ENCODE assay signal across 8 cellular contexts in the genomic region with DNA sequence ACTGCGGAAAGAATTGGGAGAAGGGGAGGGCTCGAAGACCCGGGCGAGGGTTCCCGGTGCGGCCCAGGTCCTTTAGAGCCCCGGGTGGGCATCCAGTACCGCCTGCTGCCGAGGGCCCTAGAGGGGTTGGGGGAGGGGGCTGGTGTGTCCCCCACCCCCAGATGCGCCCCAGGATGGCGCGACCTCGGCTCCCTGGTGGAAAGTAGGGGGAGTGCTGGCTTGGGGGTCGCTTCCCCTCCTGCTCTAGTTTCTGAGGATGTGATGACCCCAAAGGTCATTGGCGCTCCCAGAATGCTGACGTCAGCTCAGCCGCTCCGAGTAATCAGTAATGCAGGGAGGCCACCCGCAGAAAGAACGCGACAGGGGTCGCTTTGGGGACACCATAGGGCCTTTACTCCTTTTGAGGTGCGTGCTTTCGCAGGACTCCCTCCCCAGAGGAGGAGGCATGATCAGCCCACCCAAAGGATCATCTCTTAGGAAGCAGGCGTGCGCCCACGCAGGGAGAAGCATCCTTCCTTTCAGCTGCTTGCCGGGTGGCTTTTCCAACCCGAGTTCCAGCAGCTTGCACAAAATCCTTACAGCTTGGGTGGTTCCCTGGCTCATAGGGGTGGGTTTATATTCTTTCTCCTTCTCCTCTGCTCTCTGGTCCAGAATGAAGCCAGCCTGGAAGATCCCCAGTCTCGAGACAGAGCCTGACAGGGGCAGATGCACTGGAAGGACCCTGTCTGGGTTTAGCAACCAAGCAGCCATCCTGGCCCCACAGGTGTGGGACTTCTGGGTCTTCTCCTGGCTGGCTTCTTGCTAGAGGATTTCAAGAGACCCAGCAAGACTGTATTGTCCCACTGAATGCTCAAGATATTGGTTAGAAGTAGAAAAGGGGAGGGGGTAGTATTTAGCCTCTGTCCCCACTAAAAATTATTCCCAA. TPM values are rescaled to one million over a fixed set of nuclear protein-coding genes. Genes with fewer than 3 reads are reported as not detected.
DNase-seq lines count a peak whose midpoint lies in the region; ATAC-seq and TF ChIP-seq lines count a peak whose summit lies in the region.

No MANE protein-coding gene starts in this region.

- no peaks in the 10 kb centered on the region for H3K9me3 ChIP-seq in esophagus muscularis mucosa
- no peaks in the 10 kb centered on the region for H3K9me3 ChIP-seq in ovary

- peaks cover 0 to 3% (median 0%) of the 10 kb centered on the region in 3 donors for H3K27me3 Mint-ChIP-seq in CD14-positive monocyte (ENCODE audit: low read depth in 3 of 3)

- TF ChIP-seq POLR2A in esophagus muscularis mucosa (IDR thresholded peaks at IDR 0.05; ENCODE audit: low read depth): no peak
- TF ChIP-seq POLR2A in ovary (IDR thresholded peaks at IDR 0.05): no peak

- H3K27me3 ChIP-seq in esophagus muscularis mucosa (peaks cover 0 to 3% (median 0%) of the 10 kb centered on the region in 4 donors), ovary (no peaks in the 10 kb centered on the region)

- ATAC-seq in GM18519 (IDR thresholded peaks at IDR 0.05; ENCODE audit: low FRiP score, unreplicated experiment): no peak
- no peak for ATAC-seq in GM18867 (IDR thresholded peaks at IDR 0.05; ENCODE audit: unreplicated experiment)

- H3K4me1 ChIP-seq in esophagus muscularis mucosa (peaks cover 15 to 39% (median 31%) of the 10 kb centered on the region in 4 donors), ovary (ENCODE audit: insufficient read depth) (peaks cover 5% of the 10 kb centered on the region)

- 43% methylated on average over 8 of the region's 30 CpGs for WGBS in esophagus muscularis mucosa
- 9 to 11% (median 10%) methylated on average over 29 to 30 of the region's 30 CpGs for whole genome bisulfite sequencing in ovary, 3 donors

- H3K4me1 Mint-ChIP-seq in CD14-positive monocyte: peaks cover 23% of the 10 kb centered on the region

- TF ChIP-seq EP300 in esophagus muscularis mucosa (IDR thresholded peaks at IDR 0.05): no peak
- TF ChIP-seq EP300 in ovary (IDR thresholded peaks at IDR 0.05): no peak

- H3K27ac ChIP-seq in esophagus muscularis mucosa (replicated peaks in 1 of 4): peak overlapping the region; percentile 81 to 85 (median 82)
- no peak overlapping the region for H3K27ac ChIP-seq in ovary

- H3K27ac Mint-ChIP-seq in CD14-positive monocyte: peak overlapping the region in 5 of 7 donors; percentile 42 to 95 (median 75)

- peaks cover 6 to 7% of the 10 kb centered on the region in 2 donors for H3K36me3 Mint-ChIP-seq in CD14-positive monocyte

- no peak for TF ChIP-seq CTCF in CD14-positive monocyte (IDR thresholded peaks at IDR 0.05)
- TF ChIP-seq CTCF in esophagus muscularis mucosa (IDR thresholded peaks at IDR 0.05): no peak
- TF ChIP-seq CTCF in ovary (IDR thresholded peaks at IDR 0.05): no peak

- DNase-seq in CD14-positive monocyte (ENCODE audit: low spot score) (no peak), NCI-H69 (lab: John Stamatoyannopoulos, UW) (peak; percentile 36), esophagus muscularis mucosa (ENCODE audit: extremely low spot score) (no peak), ovary (peak in 2 of 5 donors; percentile 52 to 61), NCI-H1436 (lab: John Stamatoyannopoulos, UW) (no peak), NCI-H1105 (lab: John Stamatoyannopoulos, UW) (no peak)

- peak overlapping the region; percentile 70 to 95 (median 83) for H3K4me3 ChIP-seq in esophagus muscularis mucosa
- H3K4me3 ChIP-seq in ovary: peak overlapping the region; percentile 84

- H3K4me3 Mint-ChIP-seq in CD14-positive monocyte: peak overlapping the region; percentile 76 to 79

- H3K9me3 Mint-ChIP-seq in CD14-positive monocyte: peaks cover 0 to 3% (median 0%) of the 10 kb centered on the region in 7 donors

- intact Hi-C loops in CD14-positive monocyte (cut with micrococcal nuclease) (loop anchor here (2.0 to 10.0 kb wide), 6 partner anchors 41 to 117 kb away; no protein-coding TSS in a partner anchor), esophagus muscularis mucosa (cut with DNase I) (loop anchor here (5.0 to 10.0 kb wide), 2 partner anchors 59 to 147 kb away; a partner anchor contains a TSS), ovary (cut with DNase I) (loop anchor here in 2 of 4 donors (10.0 kb wide), 2 partner anchors 93 to 147 kb away; a partner anchor contains a TSS)

- no peaks in the 10 kb centered on the region for H3K36me3 ChIP-seq in esophagus muscularis mucosa
- H3K36me3 ChIP-seq in ovary: no peaks in the 10 kb centered on the region

RNA-seq across cellular contexts. Expression of a gene that starts 1.3 kb away (rescaled TPM):
- 10 to 100 TPM; 29.2 to 30.9 TPM for polyA plus RNA-seq in CD14-positive monocyte
- total RNA-seq in esophagus muscularis mucosa: 10 to 100 TPM; 51.3 to 97.2 (median 77.5) TPM
- 10 to 100 TPM in 6 of 7 donors, 1 to 10 TPM in 1; 9.3 to 37.7 (median 22.6) TPM for total RNA-seq in ovary
- 10 to 100 TPM; 14.6 to 32.1 TPM for polyA plus RNA-seq in ovary

Comparison
In these comparisons a context has a peak if more than half of its experiments do, and no peak if none do; other contexts are left out.
1. H3K27ac ChIP-seq: peak in esophagus muscularis mucosa (4 of 4); none in ovary (0 of 2).